Comparison of ENCODE assay signal across 1 cellular context in genomic region chr12:115437061-115437567, GRCh38.
A peak's percentile ranks its signal among the peaks of the same experiment; 100 is the strongest.
TF ChIP-seq lines count a peak whose summit lies in the region.

No MANE protein-coding gene starts in this region.

TF ChIP-seq in HepG2, 621 proteins besides CTCF, POLR2A, EP300 and RAD21 (continued from another document and continues in another):
- TF ChIP-seq TCF7L2 (IDR thresholded peaks at IDR 0.05; ENCODE audit: low read depth, low read length) (no peak), ZNF124 (CRISPR knock-in tag; IDR thresholded peaks at IDR 0.05) (no peak), ZKSCAN8 (CRISPR knock-in tag; IDR thresholded peaks at IDR 0.05; ENCODE audit: borderline replicate concordance) (0 out of 2 replicates have a peak, but pooled peaks have one; percentile 46), SIN3A (IDR thresholded peaks at IDR 0.05; ENCODE audit: borderline replicate concordance, low read depth, low read length) (no peak), ATF2 (CRISPR knock-in tag; IDR thresholded peaks at IDR 0.05) (0 out of 2 replicates have a peak, but pooled peaks have one; percentile 28), LRRFIP1 (CRISPR knock-in tag; conservative IDR thresholded peaks at IDR 0.05) (no peak), GFI1 (CRISPR knock-in tag; IDR thresholded peaks at IDR 0.05; ENCODE audit: borderline replicate concordance) (no peak), DMAP1 (CRISPR knock-in tag; IDR thresholded peaks at IDR 0.05) (no peak), MXD4 (CRISPR knock-in tag; IDR thresholded peaks at IDR 0.05) (no peak; the same call in 1 of the 2 replicates), ZNF629 (CRISPR knock-in tag; conservative IDR thresholded peaks at IDR 0.05) (no peak), SSRP1 (CRISPR knock-in tag; IDR thresholded peaks at IDR 0.05) (no peak), MYC (CRISPR knock-in tag; IDR thresholded peaks at IDR 0.05; ENCODE audit: borderline replicate concordance) (peak; percentile 69; the same call in 1 of the 2 replicates), ZNF296 (CRISPR knock-in tag; conservative IDR thresholded peaks at IDR 0.05) (no peak), ZNF562 (CRISPR knock-in tag; IDR thresholded peaks at IDR 0.05; ENCODE audit: borderline replicate concordance) (no peak), ZGPAT (CRISPR knock-in tag; IDR thresholded peaks at IDR 0.05) (peak; percentile 67; the same call in 1 of the 2 replicates), ZNF367 (CRISPR knock-in tag; IDR thresholded peaks at IDR 0.05; ENCODE audit: borderline replicate concordance) (no peak), FOXK1 (CRISPR knock-in tag; IDR thresholded peaks at IDR 0.05; ENCODE audit: borderline replicate concordance, low read depth) (peak; percentile 60; the same call in 1 of the 2 replicates), SP5 (CRISPR knock-in tag; IDR thresholded peaks at IDR 0.05; ENCODE audit: borderline replicate concordance, low read depth) (peak; percentile 76), TMF1 (CRISPR knock-in tag; IDR thresholded peaks at IDR 0.05; ENCODE audit: low read depth) (no peak), ZNF740 (CRISPR knock-in tag; IDR thresholded peaks at IDR 0.05) (no peak), ZFP37 (CRISPR knock-in tag; IDR thresholded peaks at IDR 0.05; ENCODE audit: borderline replicate concordance) (no peak), PPARG (CRISPR knock-in tag; conservative IDR thresholded peaks at IDR 0.05) (peak; percentile 47), RXRA (CRISPR knock-in tag; IDR thresholded peaks at IDR 0.05) (peak; percentile 88), LBX2 (CRISPR knock-in tag; IDR thresholded peaks at IDR 0.05; ENCODE audit: borderline replicate concordance) (no peak), SNAI1 (CRISPR knock-in tag; IDR thresholded peaks at IDR 0.05; ENCODE audit: borderline replicate concordance) (no peak), EHMT2 (IDR thresholded peaks at IDR 0.05; ENCODE audit: borderline replicate concordance, low read depth, low read length) (no peak), PCBP1 (IDR thresholded peaks at IDR 0.05; ENCODE audit: borderline replicate concordance, low read depth, low read length) (no peak), CBX5 (CRISPR knock-in tag; IDR thresholded peaks at IDR 0.05; ENCODE audit: borderline replicate concordance) (0 out of 2 replicates have a peak, but pooled peaks have one; percentile 13), DR1 (CRISPR knock-in tag; IDR thresholded peaks at IDR 0.05) (no peak), CERS6 (CRISPR knock-in tag; IDR thresholded peaks at IDR 0.05) (no peak), ZNF710 (CRISPR knock-in tag; IDR thresholded peaks at IDR 0.05; ENCODE audit: borderline replicate concordance) (peak; percentile 21; the same call in 1 of the 2 replicates), KLF11 (CRISPR knock-in tag; IDR thresholded peaks at IDR 0.05) (no peak), IRF1 (CRISPR knock-in tag; IDR thresholded peaks at IDR 0.05; ENCODE audit: low read depth) (no peak), ZNF3 (CRISPR knock-in tag; IDR thresholded peaks at IDR 0.05) (no peak), ZNF274 (CRISPR knock-in tag; IDR thresholded peaks at IDR 0.05) (no peak), ZNF143 (CRISPR knock-in tag; IDR thresholded peaks at IDR 0.05) (no peak), ZNF280D (CRISPR knock-in tag; IDR thresholded peaks at IDR 0.05) (no peak), ZNF101 (CRISPR knock-in tag; IDR thresholded peaks at IDR 0.05; ENCODE audit: borderline replicate concordance, low read depth) (no peak), TEAD3 (CRISPR knock-in tag; optimal IDR thresholded peaks at IDR 0.05; ENCODE audit: borderline replicate concordance) (peak; percentile 78), SNRNP70 (IDR thresholded peaks at IDR 0.05; ENCODE audit: low read depth, low read length) (no peak), ZNF432 (CRISPR knock-in tag; IDR thresholded peaks at IDR 0.05; ENCODE audit: borderline replicate concordance) (no peak), NFATC3 (CRISPR knock-in tag; IDR thresholded peaks at IDR 0.05) (no peak), HMG20A (CRISPR knock-in tag; IDR thresholded peaks at IDR 0.05; ENCODE audit: borderline replicate concordance) (peak; percentile 85; the same call in 1 of the 2 replicates), ZNF607 (CRISPR knock-in tag; IDR thresholded peaks at IDR 0.05; ENCODE audit: borderline replicate concordance) (no peak), ZNF205 (CRISPR knock-in tag; IDR thresholded peaks at IDR 0.05) (no peak), ZBTB26 (CRISPR knock-in tag; IDR thresholded peaks at IDR 0.05; ENCODE audit: borderline replicate concordance) (0 out of 2 replicates have a peak, but pooled peaks have one; percentile 18), BRF2 (CRISPR knock-in tag; IDR thresholded peaks at IDR 0.05) (no peak), ZFP36 (IDR thresholded peaks at IDR 0.05; ENCODE audit: borderline replicate concordance, low read depth, low read length, partially characterized antibody) (no peak), TBX3 (IDR thresholded peaks at IDR 0.05; ENCODE audit: borderline replicate concordance) (peak; percentile 34; the same call in 1 of the 2 replicates), ZNF724P (CRISPR knock-in tag; IDR thresholded peaks at IDR 0.05; ENCODE audit: borderline replicate concordance) (no peak), MAFG (CRISPR knock-in tag; IDR thresholded peaks at IDR 0.05) (no peak), ZBTB7A (CRISPR knock-in tag; IDR thresholded peaks at IDR 0.05) (no peak), ZNF44 (CRISPR knock-in tag; IDR thresholded peaks at IDR 0.05) (no peak), JUND (CRISPR knock-in tag; IDR thresholded peaks at IDR 0.05) (no peak), ADNP (CRISPR knock-in tag; IDR thresholded peaks at IDR 0.05) (no peak), YY1 (IDR thresholded peaks at IDR 0.05; ENCODE audit: insufficient read depth, insufficient replicate concordance, low read depth, low read length) (no peak), ZNF577 (CRISPR knock-in tag; IDR thresholded peaks at IDR 0.05; ENCODE audit: borderline replicate concordance, low read depth) (no peak)
